ENCODE assay signal across 20 cellular contexts in the genomic region with DNA sequence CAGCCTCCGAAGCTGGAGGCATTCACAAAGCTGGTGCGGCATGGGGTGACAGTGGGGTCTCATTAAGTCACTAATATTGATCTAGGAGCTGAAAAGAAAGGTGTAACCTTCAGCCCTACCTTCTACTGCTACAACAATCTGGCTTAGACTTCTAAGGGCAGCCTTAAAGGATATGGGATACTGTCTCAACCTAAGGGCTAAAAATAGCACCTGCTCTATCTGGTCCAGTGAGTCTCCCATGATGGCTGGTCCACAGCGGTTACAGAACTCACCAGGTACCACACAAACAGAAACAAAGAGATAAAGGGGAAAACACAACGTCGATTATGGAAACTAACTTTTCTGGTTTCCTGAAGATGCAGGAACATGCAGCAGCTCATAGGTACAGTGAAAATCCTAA.
A peak's percentile ranks its signal among the peaks of the same experiment; 100 is the strongest.
DNase-seq lines count a peak whose midpoint lies in the region; ATAC-seq and TF ChIP-seq lines count a peak whose summit lies in the region.
"Had no signal": no experiment of that assay in that cellular context is flagged by ENCODE, and none has a peak within 500 bp of the region (broad histone marks: within the 10 kb centered on the region; RNA-seq: fewer than 3 reads in every experiment).

No MANE protein-coding gene starts in this region.

- no peaks in the 10 kb centered on the region for H3K27me3 Mint-ChIP-seq in natural killer cell (ENCODE audit: low read depth in 2 of 2)
- no peaks in the 10 kb centered on the region for H3K27me3 Mint-ChIP-seq in natural killer cell treated with Interleukin-12 subunit alpha and Interleukin-12 subunit beta and Interleukin-15 and Interleukin-18, amount 100 ng/mL, for 72 hours
- H3K27me3 Mint-ChIP-seq in WTC11 (ENCODE audit: low read depth) = no peaks in the 10 kb centered on the region
- no peaks in the 10 kb centered on the region for H3K27me3 Mint-ChIP-seq in mesothelial cell of epicardium (ENCODE audit: low read depth)
- H3K27me3 Mint-ChIP-seq: CD4-positive, alpha-beta memory T cell had no signal

- POLR2A ChIA-PET in WTC11 (lab: Charles Lee) = no interaction called here

- peaks cover 85 to 91% of the 10 kb centered on the region in 2 donors for H3K4me1 Mint-ChIP-seq in natural killer cell
- peaks cover 62 to 72% of the 10 kb centered on the region in 2 donors for H3K4me1 Mint-ChIP-seq in natural killer cell treated with Interleukin-12 subunit alpha and Interleukin-12 subunit beta and Interleukin-15 and Interleukin-18, amount 100 ng/mL, for 72 hours (ENCODE audit: low read depth in 2 of 2)
- peaks cover 20% of the 10 kb centered on the region for H3K4me1 Mint-ChIP-seq in WTC11
- peaks cover 46% of the 10 kb centered on the region for H3K4me1 Mint-ChIP-seq in mesothelial cell of epicardium

- ATAC-seq in natural killer cell (no peak), WTC11 (no peak)
- ATAC-seq in natural killer cell treated with Interleukin-12 subunit alpha and Interleukin-12 subunit beta and Interleukin-15 and Interleukin-18, amount 100 ng/mL, for 72 hours = no peak
- ATAC-seq: Panc1 had no signal

- no peaks in the 10 kb centered on the region for H3K9me3 Mint-ChIP-seq in natural killer cell
- no peaks in the 10 kb centered on the region for H3K9me3 Mint-ChIP-seq in natural killer cell treated with Interleukin-12 subunit alpha and Interleukin-12 subunit beta and Interleukin-15 and Interleukin-18, amount 100 ng/mL, for 72 hours
- no peaks in the 10 kb centered on the region for H3K9me3 Mint-ChIP-seq in WTC11
- H3K9me3 Mint-ChIP-seq in mesothelial cell of epicardium = no peaks in the 10 kb centered on the region
- H3K9me3 Mint-ChIP-seq: CD4-positive, alpha-beta memory T cell had no signal

- TF ChIP-seq CTCF in natural killer cell (IDR thresholded peaks at IDR 0.05) (no peak), WTC11 (IDR thresholded peaks at IDR 0.05) (no peak), mesothelial cell of epicardium (IDR thresholded peaks at IDR 0.05; ENCODE audit: unreplicated experiment) (no peak)

- CTCF ChIA-PET in WTC11 (lab: Charles Lee) = interaction anchor here (0.8 to 2.9 kb wide), 5 partner anchors 10 to 95 kb away, joined by 3 to 12 read pairs (median 4); no protein-coding TSS in a partner anchor

- intact Hi-C loops in natural killer cell (cut with micrococcal nuclease) = no loop called here

- DNase-seq in natural killer cell = no peak
- DNase-seq in natural killer cell treated with Interleukin-12 subunit alpha and Interleukin-12 subunit beta and Interleukin-15 and Interleukin-18, amount 100 ng/mL, for 72 hours (ENCODE audit: low spot score) = no peak
- DNase-seq in WTC11 (ENCODE audit: low spot score) = no peak
- DNase-seq in mesothelial cell of epicardium (ENCODE audit: low spot score in 2 of 2, unreplicated experiment in 2 of 2) = no peak
- no peak for DNase-seq in Ammon's horn (ENCODE audit: low spot score)
- DNase-seq in NCI-H2196 (lab: John Stamatoyannopoulos, UW; ENCODE audit: unreplicated experiment) = no peak
- DNase-seq in UCSD-AML1 (lab: John Stamatoyannopoulos, UW; ENCODE audit: unreplicated experiment) = no peak
- DNase-seq: CD4-positive, alpha-beta memory T cell; DND-41; GOT3; HCEC 1CT; KG1; NCI-H1092 treated with DMSO at 0.1 percent for 48 hours; NCI-H1436 treated with DMSO at 0.1 percent for 48 hours; NCI-H1930; NCI-H345; NCI-H524 treated with DMSO at 0.1 percent for 48 hours; NCI-H82; SJCRH30 had no signal

- H3K36me3 Mint-ChIP-seq in natural killer cell (peaks cover 19% of the 10 kb centered on the region), WTC11 (peaks cover 8% of the 10 kb centered on the region; the same call in 1 of the 2 replicates), mesothelial cell of epicardium (peaks cover 49% of the 10 kb centered on the region)
- peaks cover 17% of the 10 kb centered on the region for H3K36me3 Mint-ChIP-seq in natural killer cell treated with Interleukin-12 subunit alpha and Interleukin-12 subunit beta and Interleukin-15 and Interleukin-18, amount 100 ng/mL, for 72 hours

- peak overlapping the region; percentile 3 to 89 for H3K27ac Mint-ChIP-seq in natural killer cell
- H3K27ac Mint-ChIP-seq in natural killer cell treated with Interleukin-12 subunit alpha and Interleukin-12 subunit beta and Interleukin-15 and Interleukin-18, amount 100 ng/mL, for 72 hours = no peak overlapping the region
- peak overlapping the region; percentile 0; the same call in 1 of the 2 replicates for H3K27ac Mint-ChIP-seq in WTC11
- peak overlapping the region; percentile 60 for H3K27ac Mint-ChIP-seq in mesothelial cell of epicardium

- H3K4me3 Mint-ChIP-seq in natural killer cell (peak overlapping the region; percentile 3), WTC11 (no peak overlapping the region), mesothelial cell of epicardium (no peak overlapping the region)
- no peak overlapping the region for H3K4me3 Mint-ChIP-seq in natural killer cell treated with Interleukin-12 subunit alpha and Interleukin-12 subunit beta and Interleukin-15 and Interleukin-18, amount 100 ng/mL, for 72 hours
- H3K4me3 Mint-ChIP-seq: CD4-positive, alpha-beta memory T cell had no signal

TF ChIP-seq in WTC11, 78 proteins besides CTCF, POLR2A, EP300 and RAD21 (continues in another document):
- no peak for TF ChIP-seq FOXJ3 (CRISPR knock-in tag; IDR thresholded peaks at IDR 0.05; ENCODE audit: borderline replicate concordance)
- no peak for TF ChIP-seq RORB (CRISPR knock-in tag; IDR thresholded peaks at IDR 0.05)
- TF ChIP-seq, protein P1, sequence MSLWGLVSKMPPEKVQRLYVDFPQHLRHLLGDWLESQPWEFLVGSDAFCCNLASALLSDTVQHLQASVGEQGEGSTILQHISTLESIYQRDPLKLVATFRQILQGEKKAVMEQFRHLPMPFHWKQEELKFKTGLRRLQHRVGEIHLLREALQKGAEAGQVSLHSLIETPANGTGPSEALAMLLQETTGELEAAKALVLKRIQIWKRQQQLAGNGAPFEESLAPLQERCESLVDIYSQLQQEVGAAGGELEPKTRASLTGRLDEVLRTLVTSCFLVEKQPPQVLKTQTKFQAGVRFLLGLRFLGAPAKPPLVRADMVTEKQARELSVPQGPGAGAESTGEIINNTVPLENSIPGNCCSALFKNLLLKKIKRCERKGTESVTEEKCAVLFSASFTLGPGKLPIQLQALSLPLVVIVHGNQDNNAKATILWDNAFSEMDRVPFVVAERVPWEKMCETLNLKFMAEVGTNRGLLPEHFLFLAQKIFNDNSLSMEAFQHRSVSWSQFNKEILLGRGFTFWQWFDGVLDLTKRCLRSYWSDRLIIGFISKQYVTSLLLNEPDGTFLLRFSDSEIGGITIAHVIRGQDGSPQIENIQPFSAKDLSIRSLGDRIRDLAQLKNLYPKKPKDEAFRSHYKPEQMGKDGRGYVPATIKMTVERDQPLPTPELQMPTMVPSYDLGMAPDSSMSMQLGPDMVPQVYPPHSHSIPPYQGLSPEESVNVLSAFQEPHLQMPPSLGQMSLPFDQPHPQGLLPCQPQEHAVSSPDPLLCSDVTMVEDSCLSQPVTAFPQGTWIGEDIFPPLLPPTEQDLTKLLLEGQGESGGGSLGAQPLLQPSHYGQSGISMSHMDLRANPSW (CRISPR knock-in tag; conservative IDR thresholded peaks at IDR 0.05; ENCODE audit: low read depth) = no peak
- TF ChIP-seq TP53 (CRISPR knock-in tag; IDR thresholded peaks at IDR 0.05) = no peak
- TF ChIP-seq ETV6 (CRISPR knock-in tag; IDR thresholded peaks at IDR 0.05) = no peak
- TF ChIP-seq NR2C2 (CRISPR knock-in tag; IDR thresholded peaks at IDR 0.05) = no peak
- TF ChIP-seq SP1 (CRISPR knock-in tag; conservative IDR thresholded peaks at IDR 0.05) = no peak
- no peak for TF ChIP-seq TCF7 (CRISPR knock-in tag; IDR thresholded peaks at IDR 0.05; ENCODE audit: low read depth)
- no peak for TF ChIP-seq ZNF317 (CRISPR knock-in tag; IDR thresholded peaks at IDR 0.05; ENCODE audit: borderline replicate concordance, low read depth)
- TF ChIP-seq TEAD4 (CRISPR knock-in tag; IDR thresholded peaks at IDR 0.05) = no peak
- no peak for TF ChIP-seq MXD4 (CRISPR knock-in tag; IDR thresholded peaks at IDR 0.05; ENCODE audit: borderline replicate concordance)
- no peak for TF ChIP-seq EMX1 (CRISPR knock-in tag; IDR thresholded peaks at IDR 0.05)
- no peak for TF ChIP-seq ZNF423 (CRISPR knock-in tag; IDR thresholded peaks at IDR 0.05)
- TF ChIP-seq NR1H2 (CRISPR knock-in tag; IDR thresholded peaks at IDR 0.05) = no peak
- TF ChIP-seq, protein P2, sequence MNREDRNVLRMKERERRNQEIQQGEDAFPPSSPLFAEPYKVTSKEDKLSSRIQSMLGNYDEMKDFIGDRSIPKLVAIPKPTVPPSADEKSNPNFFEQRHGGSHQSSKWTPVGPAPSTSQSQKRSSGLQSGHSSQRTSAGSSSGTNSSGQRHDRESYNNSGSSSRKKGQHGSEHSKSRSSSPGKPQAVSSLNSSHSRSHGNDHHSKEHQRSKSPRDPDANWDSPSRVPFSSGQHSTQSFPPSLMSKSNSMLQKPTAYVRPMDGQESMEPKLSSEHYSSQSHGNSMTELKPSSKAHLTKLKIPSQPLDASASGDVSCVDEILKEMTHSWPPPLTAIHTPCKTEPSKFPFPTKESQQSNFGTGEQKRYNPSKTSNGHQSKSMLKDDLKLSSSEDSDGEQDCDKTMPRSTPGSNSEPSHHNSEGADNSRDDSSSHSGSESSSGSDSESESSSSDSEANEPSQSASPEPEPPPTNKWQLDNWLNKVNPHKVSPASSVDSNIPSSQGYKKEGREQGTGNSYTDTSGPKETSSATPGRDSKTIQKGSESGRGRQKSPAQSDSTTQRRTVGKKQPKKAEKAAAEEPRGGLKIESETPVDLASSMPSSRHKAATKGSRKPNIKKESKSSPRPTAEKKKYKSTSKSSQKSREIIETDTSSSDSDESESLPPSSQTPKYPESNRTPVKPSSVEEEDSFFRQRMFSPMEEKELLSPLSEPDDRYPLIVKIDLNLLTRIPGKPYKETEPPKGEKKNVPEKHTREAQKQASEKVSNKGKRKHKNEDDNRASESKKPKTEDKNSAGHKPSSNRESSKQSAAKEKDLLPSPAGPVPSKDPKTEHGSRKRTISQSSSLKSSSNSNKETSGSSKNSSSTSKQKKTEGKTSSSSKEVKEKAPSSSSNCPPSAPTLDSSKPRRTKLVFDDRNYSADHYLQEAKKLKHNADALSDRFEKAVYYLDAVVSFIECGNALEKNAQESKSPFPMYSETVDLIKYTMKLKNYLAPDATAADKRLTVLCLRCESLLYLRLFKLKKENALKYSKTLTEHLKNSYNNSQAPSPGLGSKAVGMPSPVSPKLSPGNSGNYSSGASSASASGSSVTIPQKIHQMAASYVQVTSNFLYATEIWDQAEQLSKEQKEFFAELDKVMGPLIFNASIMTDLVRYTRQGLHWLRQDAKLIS (CRISPR knock-in tag; IDR thresholded peaks at IDR 0.05; ENCODE audit: borderline replicate concordance) = no peak
- TF ChIP-seq NFE2L1 (CRISPR knock-in tag; IDR thresholded peaks at IDR 0.05) = no peak

Comparison
In these comparisons a context has a peak if more than half of its experiments do, and no peak if none do; other contexts are left out.
1. H3K27ac Mint-ChIP-seq: peak in natural killer cell (2 of 2), WTC11 (single experiment) and mesothelial cell of epicardium (single experiment); none in natural killer cell treated with Interleukin-12 subunit alpha and Interleukin-12 subunit beta and Interleukin-15 and Interleukin-18, amount 100 ng/mL, for 72 hours (0 of 2).